In the genomic region with DNA sequence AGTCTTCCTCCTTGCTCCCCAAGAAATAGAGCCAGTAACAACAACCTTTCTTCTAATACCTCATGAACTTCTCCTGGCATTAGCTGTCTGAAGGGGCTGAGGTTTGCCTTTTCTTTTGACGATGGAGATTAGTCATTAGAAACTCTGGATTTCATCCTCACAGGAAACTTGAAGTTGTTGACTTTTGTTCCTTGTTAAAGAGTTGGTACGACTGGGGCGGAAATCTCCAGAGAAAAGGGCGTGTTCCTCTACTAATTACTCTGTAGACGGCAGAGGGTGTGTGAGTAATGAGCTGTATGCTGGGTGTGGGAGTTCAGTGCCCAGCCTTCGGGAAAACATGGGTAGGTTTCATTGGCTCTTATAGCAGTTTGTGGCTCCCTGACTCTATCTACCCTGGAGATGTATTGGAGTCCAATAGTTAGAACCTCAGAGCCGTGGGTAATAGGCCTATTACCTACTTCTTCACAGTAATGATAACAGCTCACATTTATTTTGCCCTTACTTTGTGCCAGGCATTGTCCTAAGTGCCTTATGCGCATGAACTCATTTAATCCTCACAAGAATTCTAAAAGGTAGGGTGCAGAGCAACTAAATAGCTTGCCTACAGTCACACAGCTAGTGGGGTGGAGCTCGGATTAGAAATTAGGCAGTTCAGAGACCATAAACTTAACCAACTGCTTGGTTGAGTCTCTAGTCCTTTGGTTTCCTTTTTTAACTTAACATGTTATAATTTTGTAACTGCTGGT, we compare ENCODE assay signal across 1 cellular context.
TF ChIP-seq lines count a peak whose summit lies in the region.

No MANE protein-coding gene starts in this region.

TF ChIP-seq in HEK293, 187 proteins besides CTCF, POLR2A, EP300 and RAD21 (continued from another document):
- TF ChIP-seq, protein P1, sequence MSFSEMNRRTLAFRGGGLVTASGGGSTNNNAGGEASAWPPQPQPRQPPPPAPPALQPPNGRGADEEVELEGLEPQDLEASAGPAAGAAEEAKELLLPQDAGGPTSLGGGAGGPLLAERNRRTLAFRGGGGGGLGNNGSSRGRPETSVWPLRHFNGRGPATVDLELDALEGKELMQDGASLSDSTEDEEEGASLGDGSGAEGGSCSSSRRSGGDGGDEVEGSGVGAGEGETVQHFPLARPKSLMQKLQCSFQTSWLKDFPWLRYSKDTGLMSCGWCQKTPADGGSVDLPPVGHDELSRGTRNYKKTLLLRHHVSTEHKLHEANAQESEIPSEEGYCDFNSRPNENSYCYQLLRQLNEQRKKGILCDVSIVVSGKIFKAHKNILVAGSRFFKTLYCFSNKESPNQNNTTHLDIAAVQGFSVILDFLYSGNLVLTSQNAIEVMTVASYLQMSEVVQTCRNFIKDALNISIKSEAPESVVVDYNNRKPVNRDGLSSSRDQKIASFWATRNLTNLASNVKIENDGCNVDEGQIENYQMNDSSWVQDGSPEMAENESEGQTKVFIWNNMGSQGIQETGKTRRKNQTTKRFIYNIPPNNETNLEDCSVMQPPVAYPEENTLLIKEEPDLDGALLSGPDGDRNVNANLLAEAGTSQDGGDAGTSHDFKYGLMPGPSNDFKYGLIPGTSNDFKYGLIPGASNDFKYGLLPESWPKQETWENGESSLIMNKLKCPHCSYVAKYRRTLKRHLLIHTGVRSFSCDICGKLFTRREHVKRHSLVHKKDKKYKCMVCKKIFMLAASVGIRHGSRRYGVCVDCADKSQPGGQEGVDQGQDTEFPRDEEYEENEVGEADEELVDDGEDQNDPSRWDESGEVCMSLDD (tag by site-specific recombination; IDR thresholded peaks at IDR 0.05) = no peak
- TF ChIP-seq ZNF169 (tag by site-specific recombination; IDR thresholded peaks at IDR 0.05) (no peak), EGR2 (tag by site-specific recombination; IDR thresholded peaks at IDR 0.05; ENCODE audit: low read depth) (peak; percentile 61; the same call in 1 of the 2 replicates), YY1 (tag by site-specific recombination; IDR thresholded peaks at IDR 0.05) (no peak), ZNF274 (IDR thresholded peaks at IDR 0.05; ENCODE audit: low read length) (no peak), ZNF274 (tag by site-specific recombination; IDR thresholded peaks at IDR 0.05; ENCODE audit: borderline replicate concordance) (no peak), ZNF837 (tag by site-specific recombination; IDR thresholded peaks at IDR 0.05) (no peak), ZNF600 (tag by site-specific recombination; IDR thresholded peaks at IDR 0.05) (no peak), ZNF585B (tag by site-specific recombination; IDR thresholded peaks at IDR 0.05) (no peak), ZNF354C (tag by site-specific recombination; IDR thresholded peaks at IDR 0.05; ENCODE audit: borderline replicate concordance, low read depth) (no peak), KLF1 (tag by site-specific recombination; IDR thresholded peaks at IDR 0.05) (peak; percentile 96), ZNF426 (tag by site-specific recombination; IDR thresholded peaks at IDR 0.05) (no peak), ZNF335 (tag by site-specific recombination; conservative IDR thresholded peaks at IDR 0.05) (0 out of 2 replicates have a peak, but pooled peaks have one; percentile 37), ZNF514 (tag by site-specific recombination; IDR thresholded peaks at IDR 0.05) (no peak), ZNF776 (tag by site-specific recombination; IDR thresholded peaks at IDR 0.05; ENCODE audit: borderline replicate concordance) (no peak), KLF8 (tag by site-specific recombination; IDR thresholded peaks at IDR 0.05) (no peak)
- TF ChIP-seq, protein P2, sequence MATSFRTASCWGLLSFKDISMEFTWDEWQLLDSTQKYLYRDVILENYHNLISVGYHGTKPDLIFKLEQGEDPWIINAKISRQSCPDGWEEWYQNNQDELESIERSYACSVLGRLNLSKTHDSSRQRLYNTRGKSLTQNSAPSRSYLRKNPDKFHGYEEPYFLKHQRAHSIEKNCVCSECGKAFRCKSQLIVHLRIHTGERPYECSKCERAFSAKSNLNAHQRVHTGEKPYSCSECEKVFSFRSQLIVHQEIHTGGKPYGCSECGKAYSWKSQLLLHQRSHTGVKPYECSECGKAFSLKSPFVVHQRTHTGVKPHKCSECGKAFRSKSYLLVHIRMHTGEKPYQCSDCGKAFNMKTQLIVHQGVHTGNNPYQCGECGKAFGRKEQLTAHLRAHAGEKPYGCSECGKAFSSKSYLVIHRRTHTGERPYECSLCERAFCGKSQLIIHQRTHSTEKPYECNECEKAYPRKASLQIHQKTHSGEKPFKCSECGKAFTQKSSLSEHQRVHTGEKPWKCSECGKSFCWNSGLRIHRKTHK (tag by site-specific recombination; IDR thresholded peaks at IDR 0.05) = no peak
- TF ChIP-seq, protein P3, sequence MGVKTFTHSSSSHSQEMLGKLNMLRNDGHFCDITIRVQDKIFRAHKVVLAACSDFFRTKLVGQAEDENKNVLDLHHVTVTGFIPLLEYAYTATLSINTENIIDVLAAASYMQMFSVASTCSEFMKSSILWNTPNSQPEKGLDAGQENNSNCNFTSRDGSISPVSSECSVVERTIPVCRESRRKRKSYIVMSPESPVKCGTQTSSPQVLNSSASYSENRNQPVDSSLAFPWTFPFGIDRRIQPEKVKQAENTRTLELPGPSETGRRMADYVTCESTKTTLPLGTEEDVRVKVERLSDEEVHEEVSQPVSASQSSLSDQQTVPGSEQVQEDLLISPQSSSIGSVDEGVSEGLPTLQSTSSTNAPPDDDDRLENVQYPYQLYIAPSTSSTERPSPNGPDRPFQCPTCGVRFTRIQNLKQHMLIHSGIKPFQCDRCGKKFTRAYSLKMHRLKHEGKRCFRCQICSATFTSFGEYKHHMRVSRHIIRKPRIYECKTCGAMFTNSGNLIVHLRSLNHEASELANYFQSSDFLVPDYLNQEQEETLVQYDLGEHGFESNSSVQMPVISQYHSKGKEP (tag by site-specific recombination; IDR thresholded peaks at IDR 0.05) = no peak
TF ChIP-seq in HEK293: peak in this region for 9.
